ENCODE assay signal across 17 cellular contexts in genomic region chr15:38624248-38625214, GRCh38. TPM values are rescaled to one million over a fixed set of nuclear protein-coding genes. Genes with fewer than 3 reads are reported as not detected.
DNase-seq lines count a peak whose midpoint lies in the region; ATAC-seq and TF ChIP-seq lines count a peak whose summit lies in the region.
"Had no signal": no experiment of that assay in that cellular context is flagged by ENCODE, and none has a peak within 500 bp of the region (broad histone marks: within the 10 kb centered on the region; RNA-seq: fewer than 3 reads in every experiment).

No MANE protein-coding gene starts in this region.

- no peak overlapping the region for H3K4me3 Mint-ChIP-seq in HFFc6
- H3K4me3 Mint-ChIP-seq: activated CD4-positive, alpha-beta T cell treated with anti-CD3 and anti-CD28 coated beads, Interleukin-2, amount 10 ng/mL, durations not matched to agents 7 days and 5 days; activated T-cell treated with anti-CD3 and anti-CD28 coated beads, Interleukin-2, amount 50 U/mL, for 4 hours had no signal

- no peaks in the 10 kb centered on the region for H3K4me1 ChIP-seq in ascending aorta
- H3K4me1 ChIP-seq: adrenal gland, colonic mucosa, prostate gland had no signal

- H3K4me3 ChIP-seq in GM06990 (replicated peaks; ENCODE audit: low read depth, low read length) (no peak overlapping the region), ascending aorta (no peak overlapping the region)
- H3K4me3 ChIP-seq: adrenal gland; BLaER1 treated with 17β-estradiol and CSF1 and Interleukin-3, amounts not matched to agents 10 nM and 100 nM; colonic mucosa; esophagus muscularis mucosa; heart right ventricle; prostate gland had no signal

- H3K9me3 Mint-ChIP-seq in HFFc6 = no peaks in the 10 kb centered on the region
- H3K9me3 Mint-ChIP-seq: activated CD4-positive, alpha-beta T cell treated with anti-CD3 and anti-CD28 coated beads, Interleukin-2, amount 10 ng/mL, durations not matched to agents 7 days and 5 days; activated T-cell treated with anti-CD3 and anti-CD28 coated beads, Interleukin-2, amount 50 U/mL, for 4 hours had no signal

- no peaks in the 10 kb centered on the region for H3K4me1 Mint-ChIP-seq in HFFc6 (ENCODE audit: low read depth)

- H3K27ac ChIP-seq in ascending aorta = no peak overlapping the region
- H3K27ac ChIP-seq: adrenal gland; BLaER1 treated with 17β-estradiol and CSF1 and Interleukin-3, amounts not matched to agents 10 nM and 100 nM; colonic mucosa; esophagus muscularis mucosa; prostate gland had no signal

- H3K9me3 ChIP-seq in ascending aorta = no peaks in the 10 kb centered on the region
- H3K9me3 ChIP-seq: adrenal gland; BLaER1 treated with 17β-estradiol and CSF1 and Interleukin-3, amounts not matched to agents 10 nM and 100 nM; colonic mucosa; esophagus muscularis mucosa; heart right ventricle; prostate gland; SK-N-SH had no signal

- intact Hi-C loops in ascending aorta (cut with DNase I) = loop anchor here (5.0 kb wide), 1 partner anchor 53 kb away; no protein-coding TSS in a partner anchor

- H3K36me3 ChIP-seq in GM06990 (ENCODE audit: control insufficient read depth, insufficient read depth, low read length) = no peaks in the 10 kb centered on the region
- no peaks in the 10 kb centered on the region for H3K36me3 ChIP-seq in ascending aorta
- H3K36me3 ChIP-seq: adrenal gland; BLaER1 treated with 17β-estradiol and CSF1 and Interleukin-3, amounts not matched to agents 10 nM and 100 nM; colonic mucosa; esophagus muscularis mucosa; heart right ventricle; prostate gland had no signal

- H3K27me3 Mint-ChIP-seq in HFFc6 (ENCODE audit: insufficient read depth) = peaks cover 37% of the 10 kb centered on the region
- H3K27me3 Mint-ChIP-seq: activated CD4-positive, alpha-beta T cell treated with anti-CD3 and anti-CD28 coated beads, Interleukin-2, amount 10 ng/mL, durations not matched to agents 7 days and 5 days had no signal

- ATAC-seq in GM19395 (IDR thresholded peaks at IDR 0.05; ENCODE audit: unreplicated experiment) = peak; percentile 52
- ATAC-seq: activated T-cell treated with anti-CD3 and anti-CD28 coated beads, Interleukin-2, amount 50 U/mL, for 4 hours had no signal

- H3K27me3 ChIP-seq in GM06990 (replicated peaks; ENCODE audit: control insufficient read depth, insufficient read depth, low read length) = no peaks in the 10 kb centered on the region
- H3K27me3 ChIP-seq in ascending aorta = no peaks in the 10 kb centered on the region
- H3K27me3 ChIP-seq: BLaER1 treated with 17β-estradiol and CSF1 and Interleukin-3, amounts not matched to agents 10 nM and 100 nM; colonic mucosa; heart right ventricle had no signal

- H3K36me3 Mint-ChIP-seq in HFFc6 (ENCODE audit: low read depth) = no peaks in the 10 kb centered on the region

- DNase-seq in GM06990 (ENCODE audit: extremely low read depth, insufficient read length) = no peak
- peak; percentile 13 for DNase-seq in amniotic epithelial cell (ENCODE audit: low read depth)
- peak; percentile 53 for DNase-seq in left kidney (ENCODE audit: low read depth, low spot score)
- no peak for DNase-seq in HFFc6
- DNase-seq in ascending aorta (ENCODE audit: low spot score in 2 of 2) = no peak
- DNase-seq in SKM-1 treated with dmso at 0.1 percent for 144 hours (lab: John Stamatoyannopoulos, UW; ENCODE audit: unreplicated experiment) = no peak
- no peak for DNase-seq in HK-2 (ENCODE audit: unreplicated experiment)
- DNase-seq: activated CD4-positive, alpha-beta T cell treated with anti-CD3 and anti-CD28 coated beads, Interleukin-2, amount 10 ng/mL, durations not matched to agents 7 days and 5 days; activated T-cell treated with anti-CD3 and anti-CD28 coated beads, Interleukin-2, amount 50 U/mL, for 4 hours; adrenal gland; colonic mucosa; SK-N-SH had no signal

- TF ChIP-seq CTCF in GM06990 (IDR thresholded peaks at IDR 0.05; ENCODE audit: insufficient read depth, low read length, poor library complexity, severe bottlenecking) = peak; percentile 3
- TF ChIP-seq CTCF in HFFc6 (IDR thresholded peaks at IDR 0.05) = no peak
- no peak for TF ChIP-seq CTCF in ascending aorta (IDR thresholded peaks at IDR 0.05)

- H3K27ac Mint-ChIP-seq in HFFc6 = no peak overlapping the region
- H3K27ac Mint-ChIP-seq: activated CD4-positive, alpha-beta T cell treated with anti-CD3 and anti-CD28 coated beads, Interleukin-2, amount 10 ng/mL, durations not matched to agents 7 days and 5 days had no signal

RNA-seq across cellular contexts. Expression of gene RASGRP1, which starts 59.9 kb away (rescaled TPM):
- under 1 TPM; 0.14 to 0.59 (median 0.37) TPM for total RNA-seq in HFFc6 (2021; fragmentation: NEBNext Ultra II Directional; extraction: Animal tissue kit (Norgen Biotek cat#: 25700))
- not detected for total RNA-seq in ascending aorta

Comparison
In these comparisons a context has a peak if more than half of its experiments do, and no peak if none do; other contexts are left out.
1. DNase-seq: peak in amniotic epithelial cell (single experiment) and left kidney (single experiment); none in GM06990 (single experiment), HFFc6 (single experiment), ascending aorta (0 of 2), SKM-1 treated with dmso at 0.1 percent for 144 hours (single experiment) and HK-2 (single experiment).